ENCODE assay signal across 8 cellular contexts in genomic region chr2:207632575-207633492, GRCh38. TPM values are rescaled to one million over a fixed set of nuclear protein-coding genes. Genes with fewer than 3 reads are reported as not detected.
DNase-seq lines count a peak whose midpoint lies in the region; ATAC-seq, FAIRE-seq and TF ChIP-seq lines count a peak whose summit lies in the region.

No MANE protein-coding gene starts in this region.

- POLR2A ChIA-PET in IMR-90 (lab: Charles Lee; ENCODE audit: unreplicated experiment), result no interaction called here

- H3K4me3 Mint-ChIP-seq in nephron (no peak overlapping the region), immature natural killer cell (no peak overlapping the region), nephron progenitor cell (no peak overlapping the region)

- no peak overlapping the region for H4K5ac ChIP-seq in IMR-90 (ENCODE audit: low read depth, low read length)

- H4K20me1 ChIP-seq in IMR-90 (ENCODE audit: insufficient read depth, low read length), result no peaks in the 10 kb centered on the region

- intact Hi-C loops in IMR-90 (cut with micrococcal nuclease), result loop anchor here (5.0 kb wide), 1 partner anchor 34 kb away; no protein-coding TSS in a partner anchor

- no peak overlapping the region for H2AK5ac ChIP-seq in IMR-90 (ENCODE audit: low read depth, low read length)

- no peak overlapping the region for H3K4ac ChIP-seq in IMR-90 (ENCODE audit: low read depth, low read length)

- H3K9me3 Mint-ChIP-seq in nephron (no peaks in the 10 kb centered on the region), immature natural killer cell (no peaks in the 10 kb centered on the region), nephron progenitor cell (no peaks in the 10 kb centered on the region)

- TF ChIP-seq POLR2A in IMR-90 (IDR thresholded peaks at IDR 0.05; ENCODE audit: low read depth, low read length) (no peak), GM12892 (IDR thresholded peaks at IDR 0.05; ENCODE audit: low read depth, low read length) (no peak)

- no peak overlapping the region; the same call in 1 of the 2 replicates for H3K14ac ChIP-seq in IMR-90 (replicated peaks; ENCODE audit: low read depth, low read length)

- no peak overlapping the region for H4K91ac ChIP-seq in IMR-90 (ENCODE audit: insufficient read depth, low read depth, low read length)

- H3K27me3 Mint-ChIP-seq in nephron (ENCODE audit: low read depth), result no peaks in the 10 kb centered on the region
- H3K27me3 Mint-ChIP-seq in immature natural killer cell (ENCODE audit: low read depth in 3 of 3), result peaks cover 0 to 3% (median 2%) of the 10 kb centered on the region in 3 donors
- peaks cover 7% of the 10 kb centered on the region for H3K27me3 Mint-ChIP-seq in nephron progenitor cell (ENCODE audit: low read depth, poor library complexity)

- H3K27ac Mint-ChIP-seq in nephron (peak overlapping the region; percentile 5 to 70 (median 50)), immature natural killer cell (no peak overlapping the region), nephron progenitor cell (no peak overlapping the region)

- H3K4me1 Mint-ChIP-seq in nephron, result no peaks in the 10 kb centered on the region
- peaks cover under 1% of the 10 kb centered on the region in 2 donors for H3K4me1 Mint-ChIP-seq in immature natural killer cell
- H3K4me1 Mint-ChIP-seq in nephron progenitor cell, result no peaks in the 10 kb centered on the region

- ATAC-seq in GM18858 (IDR thresholded peaks at IDR 0.05; ENCODE audit: unreplicated experiment) (peak; percentile 45), IMR-90 (ENCODE audit: low read depth) (peak; percentile 89), GM21381 (IDR thresholded peaks at IDR 0.05; ENCODE audit: unreplicated experiment) (no peak)

- no peak overlapping the region; the same call in 1 of the 2 replicates for H2BK20ac ChIP-seq in IMR-90 (ENCODE audit: low read depth, low read length)

- H3K27me3 ChIP-seq in IMR-90 (ENCODE audit: control insufficient read depth, insufficient read depth, low read length) (peaks cover 2% of the 10 kb centered on the region; the same call in 1 of the 2 replicates), adipocyte (replicated peaks; ENCODE audit: control insufficient read depth, insufficient read depth, low read length) (no peaks in the 10 kb centered on the region)

- H3K9me3 ChIP-seq in IMR-90 (ENCODE audit: control insufficient read depth, insufficient read depth, low read length), result no peaks in the 10 kb centered on the region
- no peaks in the 10 kb centered on the region for H3K9me3 ChIP-seq in adipocyte (ENCODE audit: control insufficient read depth, low read length)

- no peak overlapping the region; the same call in 1 of the 2 replicates for H3K4me2 ChIP-seq in IMR-90 (ENCODE audit: low read depth, low read length)

- no peak overlapping the region; a peak in 1 of 4 replicates for H4K8ac ChIP-seq in IMR-90 (ENCODE audit: low read depth in 2 of 2, low read length in 2 of 2)

- H2BK5ac ChIP-seq in IMR-90 (ENCODE audit: low read depth, low read length, poor library complexity, severe bottlenecking), result no peak overlapping the region

- H3K9ac ChIP-seq in IMR-90 (ENCODE audit: low read depth, low read length) (no peak overlapping the region), adipocyte (ENCODE audit: low read length) (no peak overlapping the region)

- 81% methylated on average over 3 of the region's 8 CpGs; no CpG with 5 or more reads in 1 of the 2 experiments for WGBS in IMR-90 (ENCODE audit: extremely low coverage in 2 of 2, insufficient read length in 1 of 2), 2 experiments

- no peak overlapping the region for H2BK120ac ChIP-seq in IMR-90 (ENCODE audit: low read depth, low read length)

- H3K56ac ChIP-seq in IMR-90 (ENCODE audit: extremely low read depth, insufficient read depth, low read length), result no peak overlapping the region

- H3K4me1 ChIP-seq in IMR-90 (ENCODE audit: control insufficient read depth, insufficient read depth, low read length), result peaks cover 7% of the 10 kb centered on the region; the same call in 1 of the 2 replicates
- peaks cover 16% of the 10 kb centered on the region for H3K4me1 ChIP-seq in adipocyte (ENCODE audit: control insufficient read depth, insufficient read depth, low read length)

- no peak overlapping the region for H2AFZ ChIP-seq in IMR-90 (replicated peaks; ENCODE audit: low read length, poor library complexity)

- H2BK15ac ChIP-seq in IMR-90 (ENCODE audit: low read depth, low read length), result 0 out of 3 replicates have a peak overlapping the region, but pooled peaks have one; percentile 1

- TF ChIP-seq CTCF in IMR-90 (conservative IDR thresholded peaks at IDR 0.05; ENCODE audit: low read depth, low read length), result no peak
- TF ChIP-seq CTCF in nephron (IDR thresholded peaks at IDR 0.05; ENCODE audit: unreplicated experiment in 3 of 3), result no peak
- TF ChIP-seq CTCF in nephron progenitor cell (IDR thresholded peaks at IDR 0.05), result no peak

- CTCF ChIA-PET in IMR-90 (lab: Yijun Ruan, JAX), result interaction anchor here (0.6 to 1.0 kb wide), 3 partner anchors 101 to 671 kb away, joined by 3 to 4 read pairs (median 3); partner anchors contain the start of gene CREB1

- no TSS peak for BruUV-seq in IMR-90 (replicated peaks; lab: Mats Ljungman, UMichigan)

- no peak overlapping the region for H3K23ac ChIP-seq in IMR-90 (ENCODE audit: low read depth, low read length)

- no peak overlapping the region for H3K18ac ChIP-seq in IMR-90 (ENCODE audit: low read depth, low read length)

- H2AK9ac ChIP-seq in IMR-90 (replicated peaks; ENCODE audit: low read depth, low read length, poor library complexity), result no peak overlapping the region

- DNase-seq in IMR-90 (peak; percentile 58), adipocyte (ENCODE audit: low read depth) (peak; percentile 54), GM12892 (ENCODE audit: insufficient read length) (no peak), immature natural killer cell (no peak), nephron progenitor cell (no peak)

- 0 out of 2 replicates have a peak, but pooled peaks cover 7% of the 10 kb centered on the region for H3K9me1 ChIP-seq in IMR-90 (ENCODE audit: insufficient read depth, low read length)

- FAIRE-seq in GM12892 (lab: Jason Lieb, UNC), result no peak

- no peak for TF ChIP-seq RAD21 in IMR-90 (IDR thresholded peaks at IDR 0.05; ENCODE audit: low read length)

- no peaks in the 10 kb centered on the region for H3K79me1 ChIP-seq in IMR-90 (ENCODE audit: low read depth in 1 of 2, low read length in 2 of 2)

- no peaks in the 10 kb centered on the region for H3K36me3 ChIP-seq in IMR-90 (ENCODE audit: control insufficient read depth, insufficient read depth, low read length)
- no peaks in the 10 kb centered on the region for H3K36me3 ChIP-seq in adipocyte (ENCODE audit: control insufficient read depth, insufficient read depth, low read length, severe bottlenecking)

- H3K4me3 ChIP-seq in IMR-90 (ENCODE audit: insufficient read depth, low read depth, low read length), result no peak overlapping the region
- no peak overlapping the region for H3K4me3 ChIP-seq in adipocyte (ENCODE audit: low read length)

- dilution Hi-C loops in IMR-90 (cut with HindIII; ENCODE audit: low sequenced_read_pairs, unreplicated experiment), result no loop called here

- in situ Hi-C loops in IMR-90 (cut with MboI; ENCODE audit: low sequenced_read_pairs), result loop anchor here (25.0 kb wide), 1 partner anchor 429 kb away; no protein-coding TSS in a partner anchor

- H3K27ac ChIP-seq in IMR-90 (ENCODE audit: insufficient read depth, low read length), result no peak overlapping the region

- H3K36me3 Mint-ChIP-seq in nephron (ENCODE audit: low read depth) (no peaks in the 10 kb centered on the region), immature natural killer cell (no peaks in the 10 kb centered on the region), nephron progenitor cell (ENCODE audit: low read depth) (no peaks in the 10 kb centered on the region)

TF ChIP-seq in IMR-90, 13 proteins besides CTCF, POLR2A, EP300 and RAD21 (continues in another document):
- TF ChIP-seq BHLHE40 (IDR thresholded peaks at IDR 0.05; ENCODE audit: low read depth, low read length), result no peak
- no peak for TF ChIP-seq MXI1 (IDR thresholded peaks at IDR 0.05; ENCODE audit: borderline replicate concordance, low read depth, low read length)
- no peak for TF ChIP-seq MAFK (IDR thresholded peaks at IDR 0.05; ENCODE audit: low read depth, low read length)
- TF ChIP-seq RCOR1 (IDR thresholded peaks at IDR 0.05; ENCODE audit: insufficient replicate concordance, low read length), result no peak
- TF ChIP-seq RFX5 (IDR thresholded peaks at IDR 0.05; ENCODE audit: low read depth, low read length), result no peak
- TF ChIP-seq FOS (IDR thresholded peaks at IDR 0.05; ENCODE audit: low read depth, low read length), result peak; percentile 30; the same call in 1 of the 2 replicates
- TF ChIP-seq NFE2L2 (IDR thresholded peaks at IDR 0.05; ENCODE audit: low read depth, low read length), result peak; percentile 74; the same call in 1 of the 2 replicates
- TF ChIP-seq CHD1 (IDR thresholded peaks at IDR 0.05; ENCODE audit: low read depth, low read length), result no peak
- no peak for TF ChIP-seq ELK1 (IDR thresholded peaks at IDR 0.05; ENCODE audit: borderline replicate concordance, low read depth, low read length)
- peak; percentile 95 for TF ChIP-seq CEBPB (IDR thresholded peaks at IDR 0.05; ENCODE audit: low read depth, low read length)
- TF ChIP-seq USF2 (IDR thresholded peaks at IDR 0.05; ENCODE audit: low read depth, low read length), result no peak
- TF ChIP-seq MAZ (IDR thresholded peaks at IDR 0.05; ENCODE audit: borderline replicate concordance, low read depth, low read length), result no peak

RNA-seq across cellular contexts. Expression of gene METTL21A, which starts 7.6 kb away (rescaled TPM):
- total RNA-seq in IMR-90 (2012; rRNA removed), result 5.9 and 11.4 TPM in 2 replicates
- 11.1 and 11.6 TPM in 2 replicates for polyA plus RNA-seq in IMR-90 (2012; rRNA removed)
- 10.6 and 10.7 TPM in 2 replicates for polyA plus RNA-seq in IMR-90 (2012; cell fraction: cytosol; rRNA removed)
- polyA plus RNA-seq in IMR-90 (2012; cell fraction: nucleus; rRNA removed; ENCODE audit: low replicate concordance), result 3.7 and 5.9 TPM in 2 replicates
- 25.5 TPM for polyA plus RNA-seq in GM12892 (2012; ENCODE audit: missing spikeins)
- polyA plus RNA-seq in immature natural killer cell, result 10 to 100 TPM; 24.5 to 33.1 (median 24.6) TPM

Comparison
In these comparisons a context has a peak if more than half of its experiments do, and no peak if none do; other contexts are left out.
1. DNase-seq: peak in IMR-90 (single experiment) and adipocyte (single experiment); none in GM12892 (single experiment), immature natural killer cell (0 of 3) and nephron progenitor cell (single experiment).
2. H3K27ac Mint-ChIP-seq: peak in nephron (3 of 3); none in immature natural killer cell (0 of 6) and nephron progenitor cell (single experiment).